18 cellular contexts compared by ENCODE assay signal in the genomic region with DNA sequence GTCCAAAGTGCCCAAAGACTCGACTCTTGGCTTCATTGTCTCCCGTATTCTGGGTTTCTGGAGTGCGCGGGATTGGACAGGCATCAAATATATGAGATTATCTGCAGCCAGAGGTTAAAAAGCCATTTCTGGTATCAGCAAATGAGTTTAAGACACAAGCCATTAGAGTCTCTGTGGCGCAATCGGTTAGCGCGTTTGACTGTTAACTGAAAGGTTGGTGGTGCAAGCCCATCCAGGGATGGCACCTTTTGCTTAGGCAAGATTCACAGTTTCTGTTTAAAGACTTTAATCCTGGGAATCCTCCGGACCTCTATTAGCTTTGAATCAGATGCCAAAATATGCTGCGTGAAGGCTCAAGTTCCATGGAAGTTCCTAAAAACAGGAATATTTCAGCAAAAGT. TPM values are rescaled to one million over a fixed set of nuclear protein-coding genes. Genes with fewer than 3 reads are reported as not detected.
"Had no signal": no experiment of that assay in that cellular context is flagged by ENCODE, and none has a peak within 500 bp of the region (broad histone marks: within the 10 kb centered on the region; RNA-seq: fewer than 3 reads in every experiment).

No MANE protein-coding gene starts in this region.

RNA-seq across cellular contexts. Expression of gene PPIAL4A, which starts 55.6 kb away (rescaled TPM):
- total RNA-seq: natural killer cell treated with Interleukin-12 subunit alpha and Interleukin-12 subunit beta and Interleukin-15 and Interleukin-18, amount 100 ng/mL, for 72 hours; neural crest cell; omental fat pad; osteocyte; pancreas; posterior vena cava; prostate gland; pulmonary artery endothelial cell; right atrium auricular region; sciatic nerve; smooth muscle cell; spleen; suprapubic skin; testis; transverse colon; upper lobe of right lung; urinary bladder; uterus had no signal
